ENCODE assay signal across 10 cellular contexts in genomic region chr12:88237954-88238353, GRCh38.
DNase-seq lines count a peak whose midpoint lies in the region; ATAC-seq, FAIRE-seq and TF ChIP-seq lines count a peak whose summit lies in the region.
"Had no signal": no experiment of that assay in that cellular context is flagged by ENCODE, and none has a peak within 500 bp of the region (broad histone marks: within the 10 kb centered on the region; RNA-seq: fewer than 3 reads in every experiment).

No MANE protein-coding gene starts in this region.

- H3K9me3 ChIP-seq in GM12878 (replicated peaks; ENCODE audit: control insufficient read depth, insufficient read depth, low read length) = no peaks in the 10 kb centered on the region; the same call in 2 of the 3 replicates
- no peaks in the 10 kb centered on the region for H3K9me3 ChIP-seq in vagina
- peaks cover 0 to 5% of the 10 kb centered on the region in 2 donors for H3K9me3 ChIP-seq in left lung

- H3K79me2 ChIP-seq in GM12878 (ENCODE audit: control insufficient read depth, insufficient read depth, low read length) = no peaks in the 10 kb centered on the region

- H3K4me1 ChIP-seq in GM12878 (ENCODE audit: control insufficient read depth, insufficient read depth, low read length) = no peaks in the 10 kb centered on the region
- H3K4me1 ChIP-seq in vagina = peaks cover 9% of the 10 kb centered on the region
- no peaks in the 10 kb centered on the region for H3K4me1 ChIP-seq in left lung

- POLR2A ChIA-PET in GM12878 (lab: Charles Lee) = no interaction called here

- no peaks in the 10 kb centered on the region for H3K36me3 ChIP-seq in GM12878 (ENCODE audit: control insufficient read depth in 2 of 2, insufficient read depth in 2 of 2, low read length in 1 of 2)
- no peaks in the 10 kb centered on the region for H3K36me3 ChIP-seq in vagina
- no peaks in the 10 kb centered on the region for H3K36me3 ChIP-seq in left lung

- H3K4me3 ChIP-seq in GM12878 (no peak overlapping the region), vagina (no peak overlapping the region), left lung (no peak overlapping the region)

- SMC1A ChIA-PET in GM12878 (lab: Charles Lee; ENCODE audit: uncharacterized antibody, unreplicated experiment) = interaction anchor here (0.9 to 2.4 kb wide), 5 partner anchors 10 to 108 kb away, joined by 3 to 17 read pairs (median 5); no protein-coding TSS in a partner anchor

- intact Hi-C loops in GM12878 (cut with micrococcal nuclease; ENCODE audit: unreplicated experiment) = no loop called here
- intact Hi-C loops in vagina (cut with DNase I) = no loop called here
- intact Hi-C loops in left lung (cut with DNase I) = no loop called here

- no peak overlapping the region for H3K9ac ChIP-seq in GM12878 (ENCODE audit: control insufficient read depth, insufficient read depth, low read length)

- TF ChIP-seq EP300 in GM12878 (IDR thresholded peaks at IDR 0.05; ENCODE audit: borderline replicate concordance in 1 of 2, control insufficient read depth in 1 of 2, low read depth in 2 of 2, low read length in 2 of 2) = no peak

- H4K20me1 ChIP-seq in GM12878 (ENCODE audit: control insufficient read depth, insufficient read depth) = no peaks in the 10 kb centered on the region

- TF ChIP-seq CTCF in GM12878 (IDR thresholded peaks at IDR 0.05 in 2 of 3, conservative IDR thresholded peaks at IDR 0.05 in 1 of 3; ENCODE audit: control insufficient read depth in 2 of 3, extremely low read depth in 1 of 3, insufficient read depth in 1 of 3, low read depth in 3 of 3, low read length in 3 of 3) (no peak), vagina (IDR thresholded peaks at IDR 0.05) (no peak), left lung (IDR thresholded peaks at IDR 0.05) (no peak)

- CTCF ChIA-PET in GM12878 (lab: Yijun Ruan, JAX) = interaction anchor here (0.7 to 1.4 kb wide), 4 partner anchors 24 to 169 kb away, joined by 3 to 4 read pairs (median 3); no protein-coding TSS in a partner anchor

- no TSS peak for BruUV-seq in GM12878 (replicated peaks; lab: Mats Ljungman, UMichigan)

- in situ Hi-C loops in GM12878 (cut with MboI) = no loop called here

- FAIRE-seq in GM12878 (lab: Jason Lieb, UNC) = no peak

- peak; percentile 72 for ATAC-seq in GM12878
- no peak for ATAC-seq in left lung
- ATAC-seq: CD8-positive, alpha-beta T cell had no signal

- peak; percentile 7 for DNase-seq in stimulated activated CD4-positive, alpha-beta T cell treated with anti-CD3 and anti-CD28 coated beads, Interleukin-1b, Interleukin-23, amount 100 ng/mL, for 48 hours
- no peak for DNase-seq in stimulated activated CD4-positive, alpha-beta T cell treated with anti-CD3 and anti-CD28 coated beads, Interleukin-12 subunit alpha, Interleukin-12 subunit beta, amount 100 ng/mL, for 4 hours
- DNase-seq in HS-27A (ENCODE audit: low read depth) = peak; percentile 17
- DNase-seq in GM12878 (ENCODE audit: low read depth, low spot score) = peak; percentile 7
- DNase-seq in substantia nigra (lab: John Stamatoyannopoulos, UW) = no peak
- DNase-seq in NCI-H2196 treated with DMSO at 0.1 percent for 48 hours (lab: John Stamatoyannopoulos, UW; ENCODE audit: unreplicated experiment) = no peak
- no peak for DNase-seq in vagina (ENCODE audit: extremely low spot score in 2 of 2)
- no peak for DNase-seq in left lung
- DNase-seq: activated CD4-positive, alpha-beta memory T cell treated with anti-CD3 and anti-CD28 coated beads for 36 hours; CD8-positive, alpha-beta T cell had no signal

- RAD21 ChIA-PET in GM12878 (lab: Charles Lee; ENCODE audit: unreplicated experiment) = interaction anchor here (2.3 kb wide), 1 partner anchor 62 kb away, joined by 17 read pairs; no protein-coding TSS in a partner anchor

- peak overlapping the region; percentile 24; the same call in 1 of the 2 replicates for H2AFZ ChIP-seq in GM12878 (ENCODE audit: control insufficient read depth, low read depth, low read length)

- no peak for TF ChIP-seq RAD21 in GM12878 (IDR thresholded peaks at IDR 0.05; ENCODE audit: insufficient read depth, low read depth, low read length)

- TF ChIP-seq POLR2A in GM12878 (IDR thresholded peaks at IDR 0.05; ENCODE audit: low read depth, low read length) = no peak
- no peak for TF ChIP-seq POLR2A in vagina (IDR thresholded peaks at IDR 0.05)

- H3K27me3 ChIP-seq in GM12878 (replicated peaks in 1 of 2; ENCODE audit: control insufficient read depth in 2 of 2, insufficient read depth in 2 of 2, low read length in 1 of 2) (no peaks in the 10 kb centered on the region), vagina (no peaks in the 10 kb centered on the region), left lung (no peaks in the 10 kb centered on the region)

- H3K27ac ChIP-seq in GM12878 (ENCODE audit: control insufficient read depth, insufficient read depth) (no peak overlapping the region), substantia nigra (ENCODE audit: low read depth, low read length, poor library complexity, severe bottlenecking) (no peak overlapping the region), vagina (no peak overlapping the region), left lung (no peak overlapping the region)

- no peak overlapping the region for H3K4me2 ChIP-seq in GM12878 (ENCODE audit: control insufficient read depth, insufficient read depth)

TF ChIP-seq in GM12878, 131 proteins besides CTCF, POLR2A, EP300 and RAD21:
- TF ChIP-seq, protein P1, sequence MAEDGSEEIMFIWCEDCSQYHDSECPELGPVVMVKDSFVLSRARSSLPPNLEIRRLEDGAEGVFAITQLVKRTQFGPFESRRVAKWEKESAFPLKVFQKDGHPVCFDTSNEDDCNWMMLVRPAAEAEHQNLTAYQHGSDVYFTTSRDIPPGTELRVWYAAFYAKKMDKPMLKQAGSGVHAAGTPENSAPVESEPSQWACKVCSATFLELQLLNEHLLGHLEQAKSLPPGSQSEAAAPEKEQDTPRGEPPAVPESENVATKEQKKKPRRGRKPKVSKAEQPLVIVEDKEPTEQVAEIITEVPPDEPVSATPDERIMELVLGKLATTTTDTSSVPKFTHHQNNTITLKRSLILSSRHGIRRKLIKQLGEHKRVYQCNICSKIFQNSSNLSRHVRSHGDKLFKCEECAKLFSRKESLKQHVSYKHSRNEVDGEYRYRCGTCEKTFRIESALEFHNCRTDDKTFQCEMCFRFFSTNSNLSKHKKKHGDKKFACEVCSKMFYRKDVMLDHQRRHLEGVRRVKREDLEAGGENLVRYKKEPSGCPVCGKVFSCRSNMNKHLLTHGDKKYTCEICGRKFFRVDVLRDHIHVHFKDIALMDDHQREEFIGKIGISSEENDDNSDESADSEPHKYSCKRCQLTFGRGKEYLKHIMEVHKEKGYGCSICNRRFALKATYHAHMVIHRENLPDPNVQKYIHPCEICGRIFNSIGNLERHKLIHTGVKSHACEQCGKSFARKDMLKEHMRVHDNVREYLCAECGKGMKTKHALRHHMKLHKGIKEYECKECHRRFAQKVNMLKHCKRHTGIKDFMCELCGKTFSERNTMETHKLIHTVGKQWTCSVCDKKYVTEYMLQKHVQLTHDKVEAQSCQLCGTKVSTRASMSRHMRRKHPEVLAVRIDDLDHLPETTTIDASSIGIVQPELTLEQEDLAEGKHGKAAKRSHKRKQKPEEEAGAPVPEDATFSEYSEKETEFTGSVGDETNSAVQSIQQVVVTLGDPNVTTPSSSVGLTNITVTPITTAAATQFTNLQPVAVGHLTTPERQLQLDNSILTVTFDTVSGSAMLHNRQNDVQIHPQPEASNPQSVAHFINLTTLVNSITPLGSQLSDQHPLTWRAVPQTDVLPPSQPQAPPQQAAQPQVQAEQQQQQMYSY (CRISPR knock-in tag; IDR thresholded peaks at IDR 0.05) = no peak
- no peak for TF ChIP-seq IKZF2 (IDR thresholded peaks at IDR 0.05)
- TF ChIP-seq HSF1 (IDR thresholded peaks at IDR 0.05; ENCODE audit: low read depth, low read length) = no peak
- TF ChIP-seq NR2F1 (conservative IDR thresholded peaks at IDR 0.05) = no peak
- no peak for TF ChIP-seq KAT2A (conservative IDR thresholded peaks at IDR 0.05; ENCODE audit: control insufficient read depth, low read depth, low read length)
- TF ChIP-seq RUNX3 (IDR thresholded peaks at IDR 0.05; ENCODE audit: low read length) = peak; percentile 27; the same call in 1 of the 2 replicates
- TF ChIP-seq BCL11A (IDR thresholded peaks at IDR 0.05; ENCODE audit: low read depth, low read length) = no peak
- 0 out of 4 replicates have a peak, but pooled peaks of 1 of the 2 experiments have one; percentile 22 for TF ChIP-seq ETV6 (conservative IDR thresholded peaks at IDR 0.05 in 1 of 2, IDR thresholded peaks at IDR 0.05 in 1 of 2; ENCODE audit: borderline replicate concordance in 1 of 2, low read depth in 1 of 2)
- no peak for TF ChIP-seq POLR2AphosphoS2 (IDR thresholded peaks at IDR 0.05; ENCODE audit: low read depth, low read length)
- no peak for TF ChIP-seq POU2F2 (IDR thresholded peaks at IDR 0.05; ENCODE audit: borderline replicate concordance, low read depth, low read length)
- TF ChIP-seq BACH1 (IDR thresholded peaks at IDR 0.05; ENCODE audit: borderline replicate concordance) = no peak
- TF ChIP-seq, protein P2, sequence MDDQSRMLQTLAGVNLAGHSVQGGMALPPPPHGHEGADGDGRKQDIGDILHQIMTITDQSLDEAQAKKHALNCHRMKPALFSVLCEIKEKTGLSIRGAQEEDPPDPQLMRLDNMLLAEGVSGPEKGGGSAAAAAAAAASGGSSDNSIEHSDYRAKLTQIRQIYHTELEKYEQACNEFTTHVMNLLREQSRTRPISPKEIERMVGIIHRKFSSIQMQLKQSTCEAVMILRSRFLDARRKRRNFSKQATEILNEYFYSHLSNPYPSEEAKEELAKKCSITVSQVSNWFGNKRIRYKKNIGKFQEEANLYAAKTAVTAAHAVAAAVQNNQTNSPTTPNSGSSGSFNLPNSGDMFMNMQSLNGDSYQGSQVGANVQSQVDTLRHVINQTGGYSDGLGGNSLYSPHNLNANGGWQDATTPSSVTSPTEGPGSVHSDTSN (IDR thresholded peaks at IDR 0.05; ENCODE audit: insufficient replicate concordance, low read depth, low read length) = no peak
- TF ChIP-seq JUNB (IDR thresholded peaks at IDR 0.05) = peak; percentile 26; the same call in 1 of the 2 replicates

Comparison
In these comparisons a context has a peak if more than half of its experiments do, and no peak if none do; other contexts are left out.
1. DNase-seq: peak in stimulated activated CD4-positive, alpha-beta T cell treated with anti-CD3 and anti-CD28 coated beads, Interleukin-1b, Interleukin-23, amount 100 ng/mL, for 48 hours (single experiment), HS-27A (single experiment) and GM12878 (single experiment); none in stimulated activated CD4-positive, alpha-beta T cell treated with anti-CD3 and anti-CD28 coated beads, Interleukin-12 subunit alpha, Interleukin-12 subunit beta, amount 100 ng/mL, for 4 hours (single experiment), substantia nigra (0 of 49), NCI-H2196 treated with DMSO at 0.1 percent for 48 hours (single experiment), vagina (0 of 2) and left lung (0 of 2).